21 cellular contexts compared by ENCODE assay signal in the genomic region with DNA sequence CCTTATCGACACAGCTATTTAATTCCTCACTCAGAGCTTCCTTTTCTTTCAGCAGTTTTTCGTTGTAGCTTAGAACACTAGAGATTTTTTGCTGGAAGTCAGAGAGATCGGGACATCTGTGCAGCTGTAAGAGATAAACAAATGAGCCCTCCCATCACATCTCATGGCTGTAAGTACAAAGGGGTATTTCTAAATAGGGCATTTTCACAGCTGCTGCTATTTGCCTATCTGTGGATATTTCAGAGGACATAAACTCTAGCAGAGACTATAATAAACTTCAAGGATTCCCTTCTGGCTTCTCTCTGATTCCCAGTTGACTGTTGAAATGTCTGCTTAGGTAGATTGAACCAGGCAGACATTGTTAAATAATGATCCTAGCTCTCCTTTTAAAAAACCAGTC.
DNase-seq lines count a peak whose midpoint lies in the region; ATAC-seq, FAIRE-seq and TF ChIP-seq lines count a peak whose summit lies in the region.
"Had no signal": no experiment of that assay in that cellular context is flagged by ENCODE, and none has a peak within 500 bp of the region (broad histone marks: within the 10 kb centered on the region; RNA-seq: fewer than 3 reads in every experiment).

No MANE protein-coding gene starts in this region.

- TF ChIP-seq CTCF in endothelial cell of umbilical vein (IDR thresholded peaks at IDR 0.05; ENCODE audit: extremely low read depth in 1 of 2, insufficient read depth in 1 of 2, low read depth in 1 of 2, low read length in 2 of 2) (no peak), neutrophil (IDR thresholded peaks at IDR 0.05) (no peak), mammary epithelial cell (conservative IDR thresholded peaks at IDR 0.05 in 1 of 2, IDR thresholded peaks at IDR 0.05 in 1 of 2; ENCODE audit: extremely low read depth in 1 of 2, insufficient read depth in 1 of 2, low read depth in 1 of 2, low read length in 2 of 2) (no peak)

- BruUV-seq in endothelial cell of umbilical vein (replicated peaks; lab: Mats Ljungman, UMichigan) (no TSS peak), mammary epithelial cell (replicated peaks; lab: Mats Ljungman, UMichigan) (no TSS peak)

- H3K79me2 ChIP-seq in endothelial cell of umbilical vein (ENCODE audit: control insufficient read depth, insufficient read depth, low read length) (no peaks in the 10 kb centered on the region), mammary epithelial cell (ENCODE audit: insufficient read depth, low read length) (no peaks in the 10 kb centered on the region)

- dilution Hi-C loops in endothelial cell of umbilical vein (cut with MboI; ENCODE audit: extremely low pct_ligation_motif_present, low sequenced_read_pairs) = no loop called here
- dilution Hi-C loops in mammary epithelial cell (cut with HindIII; ENCODE audit: low sequenced_read_pairs) = no loop called here

- H3K9me3 ChIP-seq in endothelial cell of umbilical vein (replicated peaks; ENCODE audit: control insufficient read depth, insufficient read depth, low read length) (no peaks in the 10 kb centered on the region), neutrophil (no peaks in the 10 kb centered on the region), mammary epithelial cell (replicated peaks; ENCODE audit: insufficient read depth, low read length) (no peaks in the 10 kb centered on the region)
- H3K9me3 ChIP-seq: HAP-1 had no signal

- TF ChIP-seq POLR2A in endothelial cell of umbilical vein (IDR thresholded peaks at IDR 0.05; ENCODE audit: low read depth, low read length) = no peak

- H3K9me1 ChIP-seq in endothelial cell of umbilical vein (replicated peaks; ENCODE audit: control insufficient read depth, extremely low read depth, insufficient read depth, low read length) = no peaks in the 10 kb centered on the region

- no peak overlapping the region for H3K27ac ChIP-seq in endothelial cell of umbilical vein (ENCODE audit: insufficient read depth, low read depth, low read length)
- H3K27ac ChIP-seq in neutrophil = peak overlapping the region; percentile 15
- H3K27ac ChIP-seq in temporal lobe (ENCODE audit: low read depth, low read length) = peak overlapping the region; percentile 84
- H3K27ac ChIP-seq in mammary epithelial cell (ENCODE audit: insufficient read depth, low read depth, low read length) = no peak overlapping the region
- H3K27ac ChIP-seq: BLaER1, HL-60 had no signal

- H3K36me3 ChIP-seq in endothelial cell of umbilical vein (ENCODE audit: control insufficient read depth in 2 of 2, extremely low read depth in 1 of 2, insufficient read depth in 2 of 2, low read length in 2 of 2) (peaks cover 4 to 8% of the 10 kb centered on the region in 2 experiments), neutrophil (peaks cover 94% of the 10 kb centered on the region), mammary epithelial cell (ENCODE audit: insufficient read depth, low read length) (peaks cover 7% of the 10 kb centered on the region)

- no peaks in the 10 kb centered on the region for H3K27me3 Mint-ChIP-seq in activated naive CD4-positive, alpha-beta T cell treated with anti-CD3 and anti-CD28 coated beads, Interleukin-2, amount 50 U/mL, for 24 hours
- H3K27me3 Mint-ChIP-seq in activated naive CD4-positive, alpha-beta T cell treated with anti-CD3 and anti-CD28 coated beads for 36 hours (ENCODE audit: low read depth) = no peaks in the 10 kb centered on the region
- H3K27me3 Mint-ChIP-seq: CD8-positive, alpha-beta memory T cell had no signal

- H3K4me1 Mint-ChIP-seq in activated naive CD4-positive, alpha-beta T cell treated with anti-CD3 and anti-CD28 coated beads, Interleukin-2, amount 50 U/mL, for 24 hours = peaks cover 26% of the 10 kb centered on the region
- H3K4me1 Mint-ChIP-seq in activated naive CD4-positive, alpha-beta T cell treated with anti-CD3 and anti-CD28 coated beads for 36 hours (ENCODE audit: low read depth) = peaks cover 22% of the 10 kb centered on the region

- H3K4me2 ChIP-seq in endothelial cell of umbilical vein (ENCODE audit: insufficient read depth, low read length) (no peak overlapping the region), mammary epithelial cell (ENCODE audit: insufficient read depth, low read depth, low read length) (no peak overlapping the region)
- H3K4me2 ChIP-seq: BLaER1 had no signal

- no peak for DNase-seq in activated naive CD4-positive, alpha-beta T cell treated with anti-CD3 and anti-CD28 coated beads for 36 hours
- DNase-seq in endothelial cell of umbilical vein (ENCODE audit: low read depth, low spot score) (peak; percentile 10), mammary epithelial cell (no peak)
- DNase-seq: 8988T; CD8-positive, alpha-beta memory T cell; DMS79; NCI-H187 treated with DMSO at 0.1 percent for 48 hours; NCI-H2171; NCI-H446; NCI-H748 treated with DMSO at 0.1 percent for 48 hours; OCI-M1 had no signal

- CTCF ChIA-PET in activated naive CD4-positive, alpha-beta T cell treated with anti-CD3 and anti-CD28 coated beads for 36 hours (lab: Charles Lee) = no interaction called here
- CTCF ChIA-PET in endothelial cell of umbilical vein (lab: Charles Lee) = interaction anchor here (0.9 to 1.4 kb wide), 4 partner anchors 10 to 115 kb away, joined by 3 to 5 read pairs (median 4); no protein-coding TSS in a partner anchor
- CTCF ChIA-PET in mammary epithelial cell (lab: Charles Lee; ENCODE audit: low non-redundant PET) = no interaction called here

- no peak for FAIRE-seq in endothelial cell of umbilical vein (lab: Jason Lieb, UNC)
- FAIRE-seq: D721Med, HTR-8/SVneo had no signal

- H3K9ac ChIP-seq in endothelial cell of umbilical vein (replicated peaks; ENCODE audit: extremely low read depth, insufficient read depth, low read length) (no peak overlapping the region), mammary epithelial cell (ENCODE audit: insufficient read depth, low read length) (no peak overlapping the region)
- H3K9ac ChIP-seq: BLaER1 had no signal

- H3K4me1 ChIP-seq in endothelial cell of umbilical vein (ENCODE audit: control insufficient read depth, extremely low read depth, insufficient read depth, low read length) (peaks cover 22% of the 10 kb centered on the region), neutrophil (ENCODE audit: control insufficient read depth in 1 of 2, insufficient read depth in 1 of 2, low read depth in 1 of 2, low read length in 1 of 2) (peaks cover 4 to 11% of the 10 kb centered on the region in 2 experiments), mammary epithelial cell (ENCODE audit: insufficient read depth, low read length) (peaks cover 10% of the 10 kb centered on the region)

- H2AFZ ChIP-seq in endothelial cell of umbilical vein (ENCODE audit: low read depth, low read length) = no peak overlapping the region
- no peak overlapping the region for H2AFZ ChIP-seq in mammary epithelial cell (ENCODE audit: low read depth, low read length)

- H3K4me3 ChIP-seq in endothelial cell of umbilical vein (replicated peaks in 1 of 3; ENCODE audit: insufficient read depth in 1 of 3, low read depth in 1 of 3, low read length in 3 of 3) = no peak overlapping the region
- no peak overlapping the region for H3K4me3 ChIP-seq in neutrophil (ENCODE audit: low read depth in 1 of 2, low read length in 1 of 2)
- H3K4me3 ChIP-seq in mammary epithelial cell (replicated peaks in 1 of 3; ENCODE audit: insufficient read depth in 1 of 3, low read depth in 2 of 3, low read length in 3 of 3) = no peak overlapping the region
- H3K4me3 ChIP-seq: BLaER1, HAP-1 had no signal

- no peaks in the 10 kb centered on the region for H3K27me3 ChIP-seq in endothelial cell of umbilical vein (ENCODE audit: control insufficient read depth in 2 of 2, insufficient read depth in 2 of 2, low read length in 2 of 2)
- H3K27me3 ChIP-seq in neutrophil = no peaks in the 10 kb centered on the region
- no peaks in the 10 kb centered on the region for H3K27me3 ChIP-seq in mammary epithelial cell (ENCODE audit: insufficient read depth, low read length)
- H3K27me3 ChIP-seq: BLaER1 had no signal

- in situ Hi-C loops in mammary epithelial cell (cut with MboI; ENCODE audit: low sequenced_read_pairs in 2 of 2) = no loop called here

- ATAC-seq in HG03571 (IDR thresholded peaks at IDR 0.05; ENCODE audit: unreplicated experiment) = no peak
- ATAC-seq in HG02571 (IDR thresholded peaks at IDR 0.05; ENCODE audit: unreplicated experiment) = no peak

- H3K27ac Mint-ChIP-seq in activated naive CD4-positive, alpha-beta T cell treated with anti-CD3 and anti-CD28 coated beads, Interleukin-2, amount 50 U/mL, for 24 hours = peak overlapping the region; percentile 24
- no peak overlapping the region for H3K27ac Mint-ChIP-seq in activated naive CD4-positive, alpha-beta T cell treated with anti-CD3 and anti-CD28 coated beads for 36 hours

- WGBS in mammary epithelial cell (ENCODE audit: low coverage, missing lambda C conversion rate) = 100% methylated on average over 3 of the region's 3 CpGs

- H3K36me3 Mint-ChIP-seq in activated naive CD4-positive, alpha-beta T cell treated with anti-CD3 and anti-CD28 coated beads, Interleukin-2, amount 50 U/mL, for 24 hours = peaks cover 18% of the 10 kb centered on the region
- H3K36me3 Mint-ChIP-seq in activated naive CD4-positive, alpha-beta T cell treated with anti-CD3 and anti-CD28 coated beads for 36 hours (ENCODE audit: low read depth) = peaks cover 33% of the 10 kb centered on the region

- H3K9me3 Mint-ChIP-seq in activated naive CD4-positive, alpha-beta T cell treated with anti-CD3 and anti-CD28 coated beads, Interleukin-2, amount 50 U/mL, for 24 hours = no peaks in the 10 kb centered on the region
- H3K9me3 Mint-ChIP-seq in activated naive CD4-positive, alpha-beta T cell treated with anti-CD3 and anti-CD28 coated beads for 36 hours = no peaks in the 10 kb centered on the region
- H3K9me3 Mint-ChIP-seq: CD8-positive, alpha-beta memory T cell had no signal

- H3K4me3 Mint-ChIP-seq in activated naive CD4-positive, alpha-beta T cell treated with anti-CD3 and anti-CD28 coated beads, Interleukin-2, amount 50 U/mL, for 24 hours = no peak overlapping the region
- no peak overlapping the region for H3K4me3 Mint-ChIP-seq in activated naive CD4-positive, alpha-beta T cell treated with anti-CD3 and anti-CD28 coated beads for 36 hours
- H3K4me3 Mint-ChIP-seq: CD8-positive, alpha-beta memory T cell had no signal

- POLR2A ChIA-PET in endothelial cell of umbilical vein (lab: Charles Lee) = no interaction called here

- intact Hi-C loops in activated naive CD4-positive, alpha-beta T cell treated with anti-CD3 and anti-CD28 coated beads for 36 hours (cut with micrococcal nuclease) = no loop called here
- intact Hi-C loops in endothelial cell of umbilical vein (cut with micrococcal nuclease) (no loop called here), mammary epithelial cell (cut with micrococcal nuclease) (no loop called here)

- no peaks in the 10 kb centered on the region for H4K20me1 ChIP-seq in endothelial cell of umbilical vein (replicated peaks; ENCODE audit: control insufficient read depth, extremely low read depth, insufficient read depth, low read length)
- no peaks in the 10 kb centered on the region for H4K20me1 ChIP-seq in mammary epithelial cell (ENCODE audit: insufficient read depth, low read length)
- H4K20me1 ChIP-seq: BLaER1 had no signal

TF ChIP-seq in endothelial cell of umbilical vein, 7 proteins besides CTCF, POLR2A, EP300 and RAD21 (continues in another document):
- TF ChIP-seq GATA2 (IDR thresholded peaks at IDR 0.05; ENCODE audit: insufficient read depth, insufficient read length, low read depth, low read length) = no peak

Comparison
In these comparisons a context has a peak if more than half of its experiments do, and no peak if none do; other contexts are left out.
1. H3K27ac ChIP-seq: peak in neutrophil (single experiment) and temporal lobe (single experiment); none in endothelial cell of umbilical vein (single experiment) and mammary epithelial cell (single experiment).